In the genomic region with DNA sequence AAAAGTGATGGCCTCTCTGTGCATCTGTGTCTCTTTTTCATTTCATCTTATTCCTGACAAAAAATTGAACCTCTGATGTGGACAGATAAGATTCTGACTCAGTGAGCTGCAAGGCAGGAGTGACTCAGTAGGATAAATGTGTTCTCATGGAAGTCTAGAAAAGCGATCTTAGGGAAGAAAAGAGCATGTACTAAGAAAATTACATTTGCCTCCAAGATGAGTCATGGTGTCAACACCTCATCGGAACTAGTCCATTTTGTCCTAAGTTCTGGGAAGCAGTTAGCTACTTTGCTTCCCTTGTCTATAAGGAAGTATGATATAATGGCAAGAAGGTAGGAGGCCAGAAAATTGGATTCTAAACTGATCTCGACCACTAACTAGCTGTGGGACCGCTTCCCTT, we compare ENCODE assay signal across 15 cellular contexts.
"Had no signal": no experiment of that assay in that cellular context is flagged by ENCODE, and none has a peak within 500 bp of the region (broad histone marks: within the 10 kb centered on the region; RNA-seq: fewer than 3 reads in every experiment).

No MANE protein-coding gene starts in this region.

- H3K36me3 ChIP-seq: cardiac muscle cell, neutrophil had no signal

- H3K9me3 Mint-ChIP-seq: activated B cell treated with CpG ODN at 0.5 μM for 24 hours had no signal

- H3K27ac Mint-ChIP-seq: activated naive CD4-positive, alpha-beta T cell treated with anti-CD3 and anti-CD28 coated beads, Interleukin-2, amount 50 U/mL, for 72 hours; naive thymus-derived CD4-positive, alpha-beta T cell; T-helper 1 cell treated with Interleukin-12 subunit alpha and Interleukin-12 subunit beta and Interleukin-4 antibody, amounts not matched to agents 30 μg/mL and 1 μg/mL, for 36 hours; type B pancreatic cell had no signal

- H3K27ac ChIP-seq: cardiac muscle cell, neutrophil had no signal

- H3K27me3 Mint-ChIP-seq: activated B cell treated with CpG ODN at 0.5 μM for 24 hours, type B pancreatic cell had no signal

- H3K4me3 Mint-ChIP-seq: activated B cell treated with CpG ODN at 0.5 μM for 24 hours; naive thymus-derived CD4-positive, alpha-beta T cell; T-helper 1 cell treated with Interleukin-12 subunit alpha and Interleukin-12 subunit beta and Interleukin-4 antibody, amounts not matched to agents 30 μg/mL and 1 μg/mL, for 36 hours; type B pancreatic cell had no signal

- DNase-seq: activated B cell treated with CpG ODN at 0.5 μM for 24 hours; activated effector memory CD4-positive, alpha-beta T cell treated with Interleukin-2 at 50 U/mL for 16 hours; activated T-cell treated with anti-CD3 and anti-CD28 coated beads, Interleukin-2, amount 50 U/mL, for 1 hour; amygdala; hippocampal formation; left cardiac atrium; naive thymus-derived CD4-positive, alpha-beta T cell; stimulated activated CD4-positive, alpha-beta T cell treated with anti-CD3 and anti-CD28 coated beads, Interleukin-2, amount 100 ng/mL, for 24 hours; stimulated activated naive CD4-positive, alpha-beta T cell had no signal

- H3K4me3 ChIP-seq: cardiac muscle cell, lung had no signal

- H3K27me3 ChIP-seq: cardiac muscle cell, neutrophil had no signal

- H3K9me3 ChIP-seq: neutrophil had no signal

- H3K36me3 Mint-ChIP-seq: type B pancreatic cell had no signal

- ATAC-seq: activated naive CD4-positive, alpha-beta T cell treated with anti-CD3 and anti-CD28 coated beads, Interleukin-2, amount 50 U/mL, for 72 hours; left cardiac atrium had no signal
